In genomic region chr1:110508038-110508437, GRCh38 we compare ENCODE assay signal across 14 cellular contexts. TPM values are rescaled to one million over a fixed set of nuclear protein-coding genes. Genes with fewer than 3 reads are reported as not detected.
A peak's percentile ranks its signal among the peaks of the same experiment; 100 is the strongest.
DNase-seq lines count a peak whose midpoint lies in the region; ATAC-seq and TF ChIP-seq lines count a peak whose summit lies in the region.
"Had no signal": no experiment of that assay in that cellular context is flagged by ENCODE, and none has a peak within 500 bp of the region (broad histone marks: within the 10 kb centered on the region; RNA-seq: fewer than 3 reads in every experiment).

No MANE protein-coding gene starts in this region.

- TF ChIP-seq POLR2A in sigmoid colon (IDR thresholded peaks at IDR 0.05), result no peak

- no peaks in the 10 kb centered on the region for H3K9me3 ChIP-seq in sigmoid colon

- H3K4me3 Mint-ChIP-seq in activated T-cell treated with anti-CD3 and anti-CD28 coated beads, Interleukin-2, amount 50 U/mL, for 72 hours, result no peak overlapping the region
- H3K4me3 Mint-ChIP-seq: activated T-cell treated with anti-CD3 and anti-CD28 coated beads, Interleukin-2, amount 50 U/mL, for 24 hours; CD8-positive, alpha-beta memory T cell had no signal

- peak; percentile 65 to 84 for ATAC-seq in left cardiac atrium
- ATAC-seq in activated T-cell treated with anti-CD3 and anti-CD28 coated beads, Interleukin-2, amount 50 U/mL, for 72 hours (replicated peaks in 1 of 2), result no peak

- peaks cover 20% of the 10 kb centered on the region for H3K27me3 Mint-ChIP-seq in activated T-cell treated with anti-CD3 and anti-CD28 coated beads, Interleukin-2, amount 50 U/mL, for 72 hours (ENCODE audit: low read depth)

- no peaks in the 10 kb centered on the region for H3K4me1 Mint-ChIP-seq in activated T-cell treated with anti-CD3 and anti-CD28 coated beads, Interleukin-2, amount 50 U/mL, for 72 hours (ENCODE audit: low read depth)
- H3K4me1 Mint-ChIP-seq: CD8-positive, alpha-beta memory T cell had no signal

- TF ChIP-seq EP300 in sigmoid colon (IDR thresholded peaks at IDR 0.05), result no peak

- TF ChIP-seq CTCF in sigmoid colon (IDR thresholded peaks at IDR 0.05), result no peak

- H3K36me3 Mint-ChIP-seq in activated T-cell treated with anti-CD3 and anti-CD28 coated beads, Interleukin-2, amount 50 U/mL, for 72 hours (ENCODE audit: insufficient read depth in 2 of 2), result no peaks in the 10 kb centered on the region
- H3K36me3 Mint-ChIP-seq: CD8-positive, alpha-beta memory T cell had no signal

- DNase-seq in ELF-1 (ENCODE audit: low read depth, low spot score) (peak; percentile 84), MV-4-11 (lab: John Stamatoyannopoulos, UW) (peak; percentile 10), left cardiac atrium (peak; percentile 63), sigmoid colon (peak; percentile 77), NCI-H446 treated with DMSO at 0.1 percent for 48 hours (lab: John Stamatoyannopoulos, UW) (no peak), NCI-H1105 treated with DMSO at 0.1 percent for 48 hours (lab: John Stamatoyannopoulos, UW) (no peak), T1000 (lab: John Stamatoyannopoulos, UW) (no peak)
- no peak for DNase-seq in activated T-cell treated with anti-CD3 and anti-CD28 coated beads, Interleukin-2, amount 50 U/mL, for 72 hours
- DNase-seq: activated T-cell treated with anti-CD3 and anti-CD28 coated beads, Interleukin-2, amount 50 U/mL, for 24 hours; CD8-positive, alpha-beta memory T cell; NCI-H510A treated with DMSO at 0.1 percent for 48 hours had no signal

- H3K9me3 Mint-ChIP-seq in activated T-cell treated with anti-CD3 and anti-CD28 coated beads, Interleukin-2, amount 50 U/mL, for 72 hours, result no peaks in the 10 kb centered on the region
- H3K9me3 Mint-ChIP-seq: activated T-cell treated with anti-CD3 and anti-CD28 coated beads, Interleukin-2, amount 50 U/mL, for 24 hours; CD8-positive, alpha-beta memory T cell had no signal

- H3K27me3 ChIP-seq in sigmoid colon, result no peaks in the 10 kb centered on the region

- H3K4me1 ChIP-seq in sigmoid colon, result no peaks in the 10 kb centered on the region

- intact Hi-C loops in left cardiac atrium (cut with DNase I), result no loop called here
- intact Hi-C loops in sigmoid colon (cut with DNase I), result no loop called here

- WGBS in sigmoid colon, 2 donors, result 8 to 18% methylated on average over 6 of the region's 6 CpGs

- H3K27ac Mint-ChIP-seq in activated T-cell treated with anti-CD3 and anti-CD28 coated beads, Interleukin-2, amount 50 U/mL, for 72 hours, result no peak overlapping the region
- H3K27ac Mint-ChIP-seq: activated T-cell treated with anti-CD3 and anti-CD28 coated beads, Interleukin-2, amount 50 U/mL, for 24 hours had no signal

- peak overlapping the region in 1 of 4 donors; percentile 39 for H3K27ac ChIP-seq in sigmoid colon

- no peaks in the 10 kb centered on the region for H3K36me3 ChIP-seq in sigmoid colon

- H3K4me3 ChIP-seq in sigmoid colon, result no peak overlapping the region

RNA-seq across cellular contexts. Expression of gene KCNA10, which starts 10.9 kb away (rescaled TPM):
- total RNA-seq in left cardiac atrium (not detected), sigmoid colon (not detected)
- not detected for polyA plus RNA-seq in sigmoid colon
- not detected for total RNA-seq in activated T-cell treated with anti-CD3 and anti-CD28 coated beads, Interleukin-2, amount 50 U/mL, for 72 hours
- total RNA-seq: CD8-positive, alpha-beta memory T cell; chondrocyte; osteocyte; T-helper 2 cell treated with Interferon-gamma antibody and Interleukin-4, amounts not matched to agents 100 ng/mL and 5 ng/mL, for 36 hours had no signal
- polyA plus RNA-seq: CD8-positive, alpha-beta memory T cell had no signal

RNA-seq across cellular contexts. Expression of gene PROK1, which starts 57.1 kb away (rescaled TPM):
- total RNA-seq in left cardiac atrium (under 1 TPM; 0.18 to 0.60 TPM), sigmoid colon (1 to 10 TPM in 1 of 4 donors, not detected in 3; 3.2 TPM)
- polyA plus RNA-seq in sigmoid colon, result under 1 TPM in 2 of 3 donors, not detected in 1; 0.09 to 0.46 TPM
- under 1 TPM in 1 of 2 donors, not detected in 1; 0.17 TPM for total RNA-seq in activated T-cell treated with anti-CD3 and anti-CD28 coated beads, Interleukin-2, amount 50 U/mL, for 72 hours
- total RNA-seq: CD8-positive, alpha-beta memory T cell; chondrocyte; osteocyte; T-helper 2 cell treated with Interferon-gamma antibody and Interleukin-4, amounts not matched to agents 100 ng/mL and 5 ng/mL, for 36 hours had no signal
- polyA plus RNA-seq: CD8-positive, alpha-beta memory T cell had no signal

Comparison
In these comparisons a context has a peak if more than half of its experiments do, and no peak if none do; other contexts are left out.
1. DNase-seq: peak in ELF-1 (single experiment), MV-4-11 (single experiment), left cardiac atrium (single experiment) and sigmoid colon (single experiment); none in NCI-H446 treated with DMSO at 0.1 percent for 48 hours (single experiment), NCI-H1105 treated with DMSO at 0.1 percent for 48 hours (single experiment), T1000 (single experiment) and activated T-cell treated with anti-CD3 and anti-CD28 coated beads, Interleukin-2, amount 50 U/mL, for 72 hours (0 of 2).
2. ATAC-seq: peak in left cardiac atrium (2 of 2); none in activated T-cell treated with anti-CD3 and anti-CD28 coated beads, Interleukin-2, amount 50 U/mL, for 72 hours (0 of 2).